In the genomic region with DNA sequence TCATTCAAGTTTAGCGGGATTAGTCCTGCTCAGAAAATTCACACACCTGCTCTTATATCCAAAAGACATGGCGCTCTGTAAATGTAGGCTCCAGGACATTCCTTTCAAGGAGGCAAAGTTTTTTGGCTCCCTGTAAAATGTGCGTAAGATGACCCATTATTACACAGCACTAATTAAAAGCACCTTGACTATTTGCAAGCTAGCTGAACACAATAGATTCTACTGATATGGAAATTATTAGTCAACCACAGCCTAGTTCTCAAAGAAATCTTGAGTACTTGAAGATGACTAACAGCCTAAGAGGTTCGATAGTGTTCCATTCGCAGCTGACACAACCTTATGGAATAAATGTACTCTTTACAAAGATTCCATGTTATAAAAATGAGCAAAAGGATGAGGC, we compare ENCODE assay signal across 29 cellular contexts.
DNase-seq lines count a peak whose midpoint lies in the region; ATAC-seq, FAIRE-seq and TF ChIP-seq lines count a peak whose summit lies in the region.
"Had no signal": no experiment of that assay in that cellular context is flagged by ENCODE, and none has a peak within 500 bp of the region (broad histone marks: within the 10 kb centered on the region; RNA-seq: fewer than 3 reads in every experiment).

No MANE protein-coding gene starts in this region.

- H3K4me1 Mint-ChIP-seq in astrocyte (ENCODE audit: low read depth, unreplicated experiment), result peaks cover 7% of the 10 kb centered on the region
- H3K4me1 Mint-ChIP-seq in CD4-positive, alpha-beta memory T cell, result no peaks in the 10 kb centered on the region
- H3K4me1 Mint-ChIP-seq: natural killer cell; stimulated activated effector memory CD8-positive, alpha-beta T cell treated with anti-CD3 and anti-CD28 coated beads, Interleukin-12 subunit alpha, Interleukin-12 subunit beta, amount 100 ng/mL, for 72 hours had no signal

- H3K9ac ChIP-seq in astrocyte (ENCODE audit: low read length) (no peak overlapping the region), PC-3 (ENCODE audit: low read length) (no peak overlapping the region)
- H3K9ac ChIP-seq: BLaER1 treated with 17β-estradiol and CSF1 and Interleukin-3, amounts not matched to agents 10 nM and 100 nM had no signal

- H3K4me3 Mint-ChIP-seq in astrocyte (ENCODE audit: unreplicated experiment), result no peak overlapping the region
- H3K4me3 Mint-ChIP-seq in CD4-positive, alpha-beta memory T cell, result no peak overlapping the region
- H3K4me3 Mint-ChIP-seq: natural killer cell; stimulated activated effector memory CD8-positive, alpha-beta T cell treated with anti-CD3 and anti-CD28 coated beads, Interleukin-12 subunit alpha, Interleukin-12 subunit beta, amount 100 ng/mL, for 72 hours had no signal

- BruUV-seq in PC-3 (replicated peaks; lab: Mats Ljungman, UMichigan), result no TSS peak

- H2AFZ ChIP-seq in astrocyte (ENCODE audit: low read depth, low read length) (no peak overlapping the region), PC-3 (ENCODE audit: low read length) (no peak overlapping the region)

- no peaks in the 10 kb centered on the region for H3K4me1 ChIP-seq in astrocyte (ENCODE audit: insufficient read depth, low read length)
- H3K4me1 ChIP-seq in PC-3 (ENCODE audit: insufficient read depth, low read length), result no peaks in the 10 kb centered on the region
- no peaks in the 10 kb centered on the region for H3K4me1 ChIP-seq in psoas muscle
- no peaks in the 10 kb centered on the region for H3K4me1 ChIP-seq in CD4-positive, alpha-beta memory T cell (ENCODE audit: insufficient read depth, low read length)
- H3K4me1 ChIP-seq: BLaER1 treated with 17β-estradiol and CSF1 and Interleukin-3, amounts not matched to agents 10 nM and 100 nM; heart left ventricle; SJSA1; transverse colon had no signal

- no peaks in the 10 kb centered on the region for H3K36me3 ChIP-seq in astrocyte (ENCODE audit: insufficient read depth, low read length)
- H3K36me3 ChIP-seq in PC-3 (ENCODE audit: low read depth, low read length), result no peaks in the 10 kb centered on the region
- no peaks in the 10 kb centered on the region for H3K36me3 ChIP-seq in psoas muscle (ENCODE audit: insufficient read depth in 1 of 2, low read depth in 1 of 2)
- no peaks in the 10 kb centered on the region for H3K36me3 ChIP-seq in CD4-positive, alpha-beta memory T cell (ENCODE audit: insufficient read depth, low read length)
- H3K36me3 ChIP-seq: BLaER1 treated with 17β-estradiol and CSF1 and Interleukin-3, amounts not matched to agents 10 nM and 100 nM; heart left ventricle; SJSA1; transverse colon had no signal

- no peaks in the 10 kb centered on the region for H3K27me3 Mint-ChIP-seq in astrocyte (ENCODE audit: low read depth, unreplicated experiment)
- peaks cover 0 to 2% of the 10 kb centered on the region in 2 donors for H3K27me3 Mint-ChIP-seq in CD4-positive, alpha-beta memory T cell

- POLR2A ChIA-PET in PC-3 (lab: Charles Lee; ENCODE audit: unreplicated experiment), result no interaction called here
- POLR2A ChIA-PET in CD4-positive, alpha-beta memory T cell (lab: Charles Lee; ENCODE audit: partially characterized antibody), result no interaction called here

- no peaks in the 10 kb centered on the region for H3F3A ChIP-seq in PC-3 (ENCODE audit: low read length, unreplicated experiment)

- no peaks in the 10 kb centered on the region for H3K36me3 Mint-ChIP-seq in astrocyte (ENCODE audit: low read depth, unreplicated experiment)
- no peaks in the 10 kb centered on the region for H3K36me3 Mint-ChIP-seq in CD4-positive, alpha-beta memory T cell
- H3K36me3 Mint-ChIP-seq: natural killer cell; stimulated activated effector memory CD8-positive, alpha-beta T cell treated with anti-CD3 and anti-CD28 coated beads, Interleukin-12 subunit alpha, Interleukin-12 subunit beta, amount 100 ng/mL, for 72 hours had no signal

- H3K79me2 ChIP-seq in astrocyte (ENCODE audit: insufficient read depth, low read length) (no peaks in the 10 kb centered on the region), PC-3 (ENCODE audit: low read length) (no peaks in the 10 kb centered on the region)

- H3K9me3 ChIP-seq in astrocyte (ENCODE audit: insufficient read depth, low read depth, low read length) (no peaks in the 10 kb centered on the region), PC-3 (ENCODE audit: low read length) (no peaks in the 10 kb centered on the region), psoas muscle (no peaks in the 10 kb centered on the region)
- H3K9me3 ChIP-seq in CD4-positive, alpha-beta memory T cell (ENCODE audit: control insufficient read depth in 1 of 2, low read length in 2 of 2), result no peaks in the 10 kb centered on the region
- H3K9me3 ChIP-seq: BLaER1 treated with 17β-estradiol and CSF1 and Interleukin-3, amounts not matched to agents 10 nM and 100 nM; heart left ventricle; mucosa of descending colon; SJSA1; transverse colon had no signal

- H3K27ac ChIP-seq in astrocyte (ENCODE audit: low read depth, low read length), result no peak overlapping the region
- no peak overlapping the region for H3K27ac ChIP-seq in PC-3 (ENCODE audit: low read length)
- H3K27ac ChIP-seq in psoas muscle, result no peak overlapping the region
- H3K27ac ChIP-seq in CD4-positive, alpha-beta memory T cell (ENCODE audit: low read depth, low read length), result no peak overlapping the region
- H3K27ac ChIP-seq: BLaER1 treated with 17β-estradiol and CSF1 and Interleukin-3, amounts not matched to agents 10 nM and 100 nM; heart left ventricle; SJSA1; transverse colon had no signal

- no peaks in the 10 kb centered on the region for H3K9me3 Mint-ChIP-seq in astrocyte (ENCODE audit: unreplicated experiment)
- peaks cover 0 to 3% (median 0%) of the 10 kb centered on the region in 8 donors for H3K9me3 Mint-ChIP-seq in CD4-positive, alpha-beta memory T cell
- H3K9me3 Mint-ChIP-seq: natural killer cell; stimulated activated effector memory CD8-positive, alpha-beta T cell treated with anti-CD3 and anti-CD28 coated beads, Interleukin-12 subunit alpha, Interleukin-12 subunit beta, amount 100 ng/mL, for 72 hours had no signal

- H3K27me3 ChIP-seq in astrocyte (ENCODE audit: insufficient read depth, low read length) (no peaks in the 10 kb centered on the region), PC-3 (ENCODE audit: low read length) (no peaks in the 10 kb centered on the region; the same call in 1 of the 2 replicates), psoas muscle (ENCODE audit: insufficient read depth in 3 of 3, low read length in 2 of 3) (no peaks in the 10 kb centered on the region)
- H3K27me3 ChIP-seq in CD4-positive, alpha-beta memory T cell (ENCODE audit: insufficient read depth, low read length), result no peaks in the 10 kb centered on the region
- H3K27me3 ChIP-seq: BLaER1 treated with 17β-estradiol and CSF1 and Interleukin-3, amounts not matched to agents 10 nM and 100 nM; heart left ventricle; SJSA1; transverse colon had no signal

- H3K4me2 ChIP-seq in astrocyte (ENCODE audit: low read length) (no peak overlapping the region), PC-3 (ENCODE audit: low read length) (no peak overlapping the region)
- H3K4me2 ChIP-seq: BLaER1 treated with 17β-estradiol and CSF1 and Interleukin-3, amounts not matched to agents 10 nM and 100 nM had no signal

- DNase-seq in AG09309 (ENCODE audit: low read depth), result peak; percentile 55
- DNase-seq in HCEC 1CT, result peak; percentile 26
- DNase-seq in astrocyte (ENCODE audit: low read depth), result peak; percentile 75
- peak; percentile 36 for DNase-seq in fibroblast of villous mesenchyme (ENCODE audit: low read depth)
- no peak for DNase-seq in A172 (ENCODE audit: low spot score)
- no peak for DNase-seq in PC-3
- no peak for DNase-seq in psoas muscle
- no peak for DNase-seq in CD4-positive, alpha-beta memory T cell
- DNase-seq: activated CD4-positive, alpha-beta T cell treated with anti-CD3 and anti-CD28 coated beads, Interleukin-2, amount 50 U/mL, for 48 hours; activated naive CD4-positive, alpha-beta T cell; activated T-cell treated with anti-CD3 and anti-CD28 coated beads, Interleukin-2, amount 50 U/mL, for 48 hours; cerebellar nuclear complex; DMS153; heart left ventricle; kidney; mucosa of descending colon; MV-4-11; natural killer cell; NCI-H146; NCI-H446 treated with DMSO at 0.1 percent for 48 hours; NCI-H82; T-helper 1 cell; transverse colon had no signal

- TF ChIP-seq CTCF in AG09309 (IDR thresholded peaks at IDR 0.05; ENCODE audit: control insufficient read depth, insufficient read depth, low read depth, low read length, missing control alignments) (no peak), astrocyte (IDR thresholded peaks at IDR 0.05; ENCODE audit: insufficient read depth, low read depth, low read length) (no peak), fibroblast of villous mesenchyme (IDR thresholded peaks at IDR 0.05; ENCODE audit: insufficient read depth, low read depth, low read length) (no peak), PC-3 (conservative IDR thresholded peaks at IDR 0.05; ENCODE audit: low read depth, low read length) (no peak), psoas muscle (IDR thresholded peaks at IDR 0.05) (no peak)

- peak; percentile 62 for FAIRE-seq in astrocyte (lab: Jason Lieb, UNC)
- FAIRE-seq: kidney, RCC 7860, TTC549 had no signal

- 91 to 94% (median 92%) methylated on average over 5 of the region's 5 CpGs for WGBS in psoas muscle, 3 donors

- H3K27ac Mint-ChIP-seq in astrocyte (ENCODE audit: unreplicated experiment), result no peak overlapping the region
- H3K27ac Mint-ChIP-seq in CD4-positive, alpha-beta memory T cell, result no peak overlapping the region
- H3K27ac Mint-ChIP-seq: natural killer cell; stimulated activated effector memory CD8-positive, alpha-beta T cell treated with anti-CD3 and anti-CD28 coated beads, Interleukin-12 subunit alpha, Interleukin-12 subunit beta, amount 100 ng/mL, for 72 hours had no signal

- ATAC-seq in PC-3 (no peak), psoas muscle (no peak)
- ATAC-seq: activated CD4-positive, CD25-positive, alpha-beta regulatory T cell treated with anti-CD3 and anti-CD28 coated beads, Interleukin-2, amount 50 U/mL, for 24 hours; heart left ventricle; mucosa of descending colon; natural killer cell; stimulated activated effector memory CD8-positive, alpha-beta T cell treated with anti-CD3 and anti-CD28 coated beads, Interleukin-12 subunit alpha, Interleukin-12 subunit beta, amount 100 ng/mL, for 72 hours had no signal

- CTCF ChIA-PET in PC-3 (lab: Charles Lee), result no interaction called here
- CTCF ChIA-PET in CD4-positive, alpha-beta memory T cell (lab: Charles Lee; ENCODE audit: partially characterized antibody), result no interaction called here

- H3K9me2 ChIP-seq in PC-3 (replicated peaks; ENCODE audit: low read length), result no peaks in the 10 kb centered on the region

- no peak overlapping the region for H3K4me3 ChIP-seq in AG09309 (ENCODE audit: control insufficient read depth, low read depth, low read length)
- H3K4me3 ChIP-seq in astrocyte (ENCODE audit: insufficient read depth, low read depth, low read length), result no peak overlapping the region
- H3K4me3 ChIP-seq in fibroblast of villous mesenchyme (ENCODE audit: low read depth, low read length), result no peak overlapping the region
- no peak overlapping the region for H3K4me3 ChIP-seq in PC-3 (ENCODE audit: low read length)
- no peak overlapping the region for H3K4me3 ChIP-seq in psoas muscle
- no peak overlapping the region for H3K4me3 ChIP-seq in CD4-positive, alpha-beta memory T cell (ENCODE audit: low read length in 2 of 2)
- H3K4me3 ChIP-seq: BLaER1 treated with 17β-estradiol and CSF1 and Interleukin-3, amounts not matched to agents 10 nM and 100 nM; heart left ventricle; mucosa of descending colon; SJSA1; transverse colon had no signal

- intact Hi-C loops in PC-3 (cut with micrococcal nuclease), result no loop called here
- intact Hi-C loops in psoas muscle (cut with DNase I), result loop anchor here in 1 of 2 donors (10.0 kb wide), 2 partner anchors 96 to 504 kb away; no protein-coding TSS in a partner anchor
- intact Hi-C loops in CD4-positive, alpha-beta memory T cell (cut with micrococcal nuclease), result no loop called here

- H4K20me1 ChIP-seq in astrocyte (ENCODE audit: insufficient read depth, low read length) (no peaks in the 10 kb centered on the region), PC-3 (ENCODE audit: low read length) (no peaks in the 10 kb centered on the region)
- H4K20me1 ChIP-seq: BLaER1 treated with 17β-estradiol and CSF1 and Interleukin-3, amounts not matched to agents 10 nM and 100 nM had no signal

Comparison
In these comparisons a context has a peak if more than half of its experiments do, and no peak if none do; other contexts are left out.
1. DNase-seq: peak in AG09309 (single experiment), HCEC 1CT (single experiment), astrocyte (single experiment) and fibroblast of villous mesenchyme (single experiment); none in A172 (single experiment), PC-3 (single experiment), psoas muscle (0 of 2) and CD4-positive, alpha-beta memory T cell (0 of 5).